ENCODE assay signal across 8 cellular contexts in the genomic region with DNA sequence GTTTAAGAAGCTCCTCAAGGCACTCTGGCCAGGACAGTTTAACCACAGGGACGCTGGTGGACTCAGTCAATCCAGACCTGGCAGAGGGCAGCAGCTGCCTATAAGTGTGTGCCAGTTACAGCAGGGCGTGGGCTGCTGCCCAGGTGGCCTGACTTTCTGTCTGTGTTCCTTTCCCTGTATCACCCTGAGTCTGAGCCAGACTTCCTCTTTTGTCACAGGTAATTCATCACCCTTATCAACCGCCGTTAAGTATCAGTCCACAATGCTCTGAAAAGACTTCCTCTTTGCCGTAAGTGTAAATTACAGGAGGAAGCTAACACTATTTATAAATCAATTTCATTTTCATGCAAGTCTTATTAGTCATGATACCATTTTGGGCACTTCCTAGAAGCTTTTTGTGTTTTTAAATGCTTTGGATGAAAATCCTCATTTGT. TPM values are rescaled to one million over a fixed set of nuclear protein-coding genes. Genes with fewer than 3 reads are reported as not detected.
DNase-seq lines count a peak whose midpoint lies in the region; ATAC-seq and TF ChIP-seq lines count a peak whose summit lies in the region.

No MANE protein-coding gene starts in this region.

- DNase-seq in activated CD4-positive, alpha-beta T cell treated with anti-CD3 and anti-CD28 coated beads for 4 hours = peak; percentile 50 to 55
- no peak for DNase-seq in activated CD4-positive, alpha-beta T cell treated with anti-CD3 and anti-CD28 coated beads, Interleukin-2, amount 50 U/mL, for 48 hours
- DNase-seq in NCI-H1092 treated with DMSO at 0.1 percent for 48 hours (lab: John Stamatoyannopoulos, UW) = peak; percentile 71
- peak; percentile 45 for DNase-seq in T-helper 22 cell (ENCODE audit: low read depth)
- DNase-seq in germinal center (ENCODE audit: low spot score) = peak; percentile 81
- peak; percentile 81 for DNase-seq in stomach
- DNase-seq in retina = no peak

- peak overlapping the region in 3 of 4 donors; percentile 4 to 27 (median 9) for H3K4me3 ChIP-seq in stomach

- H3K27ac ChIP-seq in stomach = peak overlapping the region; percentile 66 to 93 (median 78)

- 8 to 20% (median 14%) methylated on average over 5 of the region's 5 CpGs for WGBS in stomach, 5 donors

- H3K9me3 ChIP-seq in stomach = no peaks in the 10 kb centered on the region

- no peaks in the 10 kb centered on the region for H3K36me3 ChIP-seq in stomach

- no peaks in the 10 kb centered on the region for H3K27me3 ChIP-seq in stomach

- TF ChIP-seq POLR2A in stomach (IDR thresholded peaks at IDR 0.05) = no peak

- no peak for TF ChIP-seq CTCF in stomach (IDR thresholded peaks at IDR 0.05)

- peaks cover 36 to 72% (median 47%) of the 10 kb centered on the region in 4 donors for H3K4me1 ChIP-seq in stomach

- no peak for TF ChIP-seq EP300 in stomach (IDR thresholded peaks at IDR 0.05)

- intact Hi-C loops in stomach (cut with DNase I; ENCODE audit: low total_unique reads) = no loop called here

- ATAC-seq in HG02678 (IDR thresholded peaks at IDR 0.05; ENCODE audit: unreplicated experiment) = peak; percentile 73

RNA-seq across cellular contexts. Expression of a gene that starts 7.0 kb away (rescaled TPM):
- 100 to 1,000 TPM in 1 of 5 donors, 10 to 100 TPM in 4; 11.0 to 152 (median 25.0) TPM for total RNA-seq in stomach
- polyA plus RNA-seq in stomach = 10 to 100 TPM in 2 of 3 donors, 1 to 10 TPM in 1; 7.3 to 19.3 (median 15.1) TPM

Comparison
In these comparisons a context has a peak if more than half of its experiments do, and no peak if none do; other contexts are left out.
1. DNase-seq: peak in activated CD4-positive, alpha-beta T cell treated with anti-CD3 and anti-CD28 coated beads for 4 hours (2 of 2), NCI-H1092 treated with DMSO at 0.1 percent for 48 hours (single experiment), T-helper 22 cell (single experiment), germinal center (single experiment) and stomach (single experiment); none in activated CD4-positive, alpha-beta T cell treated with anti-CD3 and anti-CD28 coated beads, Interleukin-2, amount 50 U/mL, for 48 hours (0 of 2) and retina (single experiment).